In the genomic region with DNA sequence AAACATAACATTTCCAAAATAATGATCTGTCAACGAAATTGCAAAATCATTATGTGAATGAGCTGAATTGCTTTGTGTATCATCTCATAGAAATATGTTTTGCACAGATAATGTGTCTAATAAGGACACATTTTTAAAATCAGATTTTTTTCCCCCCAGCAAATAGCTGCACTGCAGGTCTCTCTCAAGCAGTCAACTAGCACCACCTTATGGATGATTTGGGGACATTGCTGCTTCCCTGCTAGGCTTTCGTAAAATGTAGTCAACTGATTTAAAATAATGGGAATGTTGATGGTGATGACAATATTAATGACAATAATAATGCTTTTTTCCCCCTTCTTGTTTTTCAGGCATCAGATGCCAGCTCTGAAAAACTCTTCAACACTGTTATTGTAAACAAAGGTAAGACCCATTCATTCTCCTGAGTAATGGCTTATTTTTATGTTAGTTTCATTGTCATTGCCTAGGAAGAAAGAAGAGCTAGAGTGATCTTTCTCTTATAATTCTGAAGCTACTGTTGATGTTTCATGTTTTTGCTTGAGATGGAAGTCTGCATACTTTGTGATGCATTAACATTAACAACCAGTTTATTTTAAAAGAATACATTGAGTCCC, we compare ENCODE assay signal across 8 cellular contexts.
DNase-seq lines count a peak whose midpoint lies in the region; ATAC-seq and TF ChIP-seq lines count a peak whose summit lies in the region.

No MANE protein-coding gene starts in this region.

- H3K4me3 ChIP-seq in esophagus squamous epithelium (no peak overlapping the region), lower leg skin (ENCODE audit: low read depth, poor library complexity, severe bottlenecking) (no peak overlapping the region)

- no peak for ATAC-seq in GM19328 (IDR thresholded peaks at IDR 0.05; ENCODE audit: unreplicated experiment)

- TF ChIP-seq POLR2A in esophagus squamous epithelium (IDR thresholded peaks at IDR 0.05) = no peak
- TF ChIP-seq POLR2A in lower leg skin (IDR thresholded peaks at IDR 0.05) = no peak

- intact Hi-C loops in esophagus squamous epithelium (cut with DNase I) (loop anchor here (10.0 kb wide), 2 partner anchors 84 to 514 kb away; no protein-coding TSS in a partner anchor), lower leg skin (cut with DNase I; ENCODE audit: low total_unique reads) (loop anchor here (10.0 kb wide), 1 partner anchor 94 kb away; no protein-coding TSS in a partner anchor)

- WGBS in esophagus squamous epithelium, 2 donors = 13 to 20% methylated on average over 2 of the region's 2 CpGs
- 9 to 13% methylated on average over 2 of the region's 2 CpGs for WGBS in lower leg skin, 2 donors

- H3K27ac ChIP-seq in esophagus squamous epithelium = no peak overlapping the region

- TF ChIP-seq CTCF in esophagus squamous epithelium (IDR thresholded peaks at IDR 0.05) = peak; percentile 53 to 87 (median 76)
- TF ChIP-seq CTCF in lower leg skin (IDR thresholded peaks at IDR 0.05) = peak in 1 of 3 donors; percentile 44

- DNase-seq in NOMO-1 treated with DMSO at 0.1 percent for 48 hours (lab: John Stamatoyannopoulos, UW; ENCODE audit: unreplicated experiment) (peak; percentile 48), NOMO-1 treated with dmso at 0.1 percent for 144 hours (lab: John Stamatoyannopoulos, UW; ENCODE audit: unreplicated experiment) (no peak), LHCN-M2 (ENCODE audit: low read depth) (peak; percentile 70), RPMI7951 (ENCODE audit: low read depth) (peak; percentile 19), esophagus squamous epithelium (lab: John Stamatoyannopoulos, UW) (no peak), occipital lobe (lab: John Stamatoyannopoulos, UW) (peak; percentile 7), lower leg skin (ENCODE audit: low spot score in 2 of 2) (no peak)

- H3K9me3 ChIP-seq in esophagus squamous epithelium = no peaks in the 10 kb centered on the region

- peaks cover 0 to 18% (median 2%) of the 10 kb centered on the region in 4 donors for H3K27me3 ChIP-seq in esophagus squamous epithelium

- peaks cover 0 to 28% (median 0%) of the 10 kb centered on the region in 3 donors for H3K36me3 ChIP-seq in esophagus squamous epithelium

- H3K4me1 ChIP-seq in esophagus squamous epithelium = peaks cover 8 to 70% (median 22%) of the 10 kb centered on the region in 3 donors

Comparison
In these comparisons a context has a peak if more than half of its experiments do, and no peak if none do; other contexts are left out.
1. DNase-seq: peak in NOMO-1 treated with DMSO at 0.1 percent for 48 hours (single experiment), LHCN-M2 (single experiment), RPMI7951 (single experiment) and occipital lobe (single experiment); none in NOMO-1 treated with dmso at 0.1 percent for 144 hours (single experiment), esophagus squamous epithelium (single experiment) and lower leg skin (0 of 2).